In genomic region chr5:178230879-178231735, GRCh38 we compare ENCODE assay signal across 9 cellular contexts. TPM values are rescaled to one million over a fixed set of nuclear protein-coding genes. Genes with fewer than 3 reads are reported as not detected.
DNase-seq lines count a peak whose midpoint lies in the region; FAIRE-seq and TF ChIP-seq lines count a peak whose summit lies in the region.
"Had no signal": no experiment of that assay in that cellular context is flagged by ENCODE, and none has a peak within 500 bp of the region (broad histone marks: within the 10 kb centered on the region; RNA-seq: fewer than 3 reads in every experiment).

No MANE protein-coding gene starts in this region.

- peaks cover 0 to 27% of the 10 kb centered on the region in 2 donors for H3K36me3 ChIP-seq in adrenal gland (replicated peaks in 1 of 2)
- H3K36me3 ChIP-seq in keratinocyte (ENCODE audit: control insufficient read depth in 2 of 2, extremely low read depth in 1 of 2, insufficient read depth in 2 of 2, low read length in 2 of 2) = peaks cover 9 to 22% of the 10 kb centered on the region in 2 experiments

- H3K4me3 ChIP-seq in adrenal gland = peak overlapping the region in 3 of 4 donors; percentile 47 to 79 (median 64)
- peak overlapping the region; percentile 61 to 75 (median 62) for H3K4me3 ChIP-seq in keratinocyte (ENCODE audit: control insufficient read depth in 2 of 3, extremely low read depth in 1 of 3, insufficient read depth in 2 of 3, low read depth in 1 of 3, low read length in 3 of 3)

- H3K4me1 ChIP-seq in adrenal gland (replicated peaks in 1 of 2) (peaks cover 25 to 35% of the 10 kb centered on the region in 2 donors), keratinocyte (ENCODE audit: control insufficient read depth, extremely low read depth, insufficient read depth, low read length) (peaks cover 28% of the 10 kb centered on the region)

- TF ChIP-seq POLR2A in adrenal gland (IDR thresholded peaks at IDR 0.05) = peak in 1 of 2 donors; percentile 62

- 59 to 63% (median 61%) methylated on average over 10 to 14 of the region's 14 CpGs for WGBS in adrenal gland, 4 donors

- no peak overlapping the region for H2AFZ ChIP-seq in keratinocyte (ENCODE audit: control insufficient read depth, low read length)

- H3K27ac ChIP-seq in adrenal gland = peak overlapping the region in 4 of 5 donors; percentile 91 to 95 (median 93)
- H3K27ac ChIP-seq in keratinocyte (ENCODE audit: control insufficient read depth, insufficient read depth, low read length) = no peak overlapping the region

- peaks cover 4% of the 10 kb centered on the region for H4K20me1 ChIP-seq in keratinocyte (ENCODE audit: control insufficient read depth, extremely low read depth, insufficient read depth, low read length)

- no peaks in the 10 kb centered on the region for H3K9me1 ChIP-seq in keratinocyte (ENCODE audit: control insufficient read depth, extremely low read depth, insufficient read depth, low read length)

- peaks cover 29% of the 10 kb centered on the region for H3K79me2 ChIP-seq in keratinocyte (ENCODE audit: control insufficient read depth, insufficient read depth, low read length)

- no peak for FAIRE-seq in keratinocyte (lab: Jason Lieb, UNC)
- no peak for FAIRE-seq in urothelium cell line (lab: Jason Lieb, UNC)
- FAIRE-seq: A204.1 had no signal

- peak overlapping the region; percentile 86 for H3K4me2 ChIP-seq in keratinocyte (ENCODE audit: control insufficient read depth, extremely low read depth, insufficient read depth, low read depth, low read length)

- H3K9ac ChIP-seq in keratinocyte (ENCODE audit: control insufficient read depth, extremely low read depth, insufficient read depth, low read length) = peak overlapping the region; percentile 73

- DNase-seq in DMS 273 (lab: John Stamatoyannopoulos, UW; ENCODE audit: unreplicated experiment) (peak; percentile 38), DMS 273 treated with DMSO at 0.1 percent for 48 hours (lab: John Stamatoyannopoulos, UW) (no peak), adrenal gland (peak; percentile 68 to 91 (median 87)), keratinocyte (ENCODE audit: low read depth, low spot score) (no peak), stromal cell of bone marrow (ENCODE audit: low read depth) (peak; percentile 51), urothelium cell line (ENCODE audit: low spot score) (no peak), NCI-H1105 treated with DMSO at 0.1 percent for 48 hours (lab: John Stamatoyannopoulos, UW) (no peak)
- no peak for DNase-seq in activated CD4-positive, CD25-positive, alpha-beta regulatory T cell treated with anti-CD3 and anti-CD28 coated beads, Interleukin-2, amount 50 U/mL, for 72 hours

- H3K9me3 ChIP-seq in adrenal gland (replicated peaks in 1 of 3) (no peaks in the 10 kb centered on the region), keratinocyte (ENCODE audit: control insufficient read depth, low read depth, low read length) (no peaks in the 10 kb centered on the region)

- H3K27me3 ChIP-seq in adrenal gland (no peaks in the 10 kb centered on the region), keratinocyte (ENCODE audit: control insufficient read depth, extremely low read depth, insufficient read depth, low read length) (no peaks in the 10 kb centered on the region)

- intact Hi-C loops in adrenal gland (cut with DNase I) = no loop called here

- TF ChIP-seq CTCF in adrenal gland (IDR thresholded peaks at IDR 0.05) = no peak
- TF ChIP-seq CTCF in keratinocyte (optimal IDR thresholded peaks at IDR 0.05 in 1 of 3, IDR thresholded peaks at IDR 0.05 in 1 of 3, conservative IDR thresholded peaks at IDR 0.05 in 1 of 3; ENCODE audit: extremely low read depth in 1 of 3, insufficient read depth in 2 of 3, low read length in 3 of 3) = no peak

- dilution Hi-C loops in keratinocyte (cut with MboI; ENCODE audit: extremely low pct_ligation_motif_present, low sequenced_read_pairs) = no loop called here

RNA-seq across cellular contexts. Expression of gene PHYKPL, which starts 1.5 kb away (rescaled TPM):
- total RNA-seq in adrenal gland = 10 to 100 TPM; 15.0 to 93.2 (median 62.4) TPM
- polyA plus RNA-seq in adrenal gland (100 to 1,000 TPM in 1 of 3 donors, 10 to 100 TPM in 2; 21.2 to 125 (median 89.6) TPM), keratinocyte (27.6 to 53.5 TPM (median 38.8 TPM) in 3 replicates)
- polyA plus RNA-seq in keratinocyte (2011; ENCODE audit: low read depth) = 28.6 TPM
- 18.7 and 26.0 TPM in 2 replicates for polyA plus RNA-seq in keratinocyte (2011; cell fraction: cytosol; rRNA removed)
- 125 and 140 TPM in 2 replicates for polyA plus RNA-seq in keratinocyte (2011; cell fraction: nucleus; rRNA removed)
- 24.6 and 30.8 TPM in 2 replicates for polyA plus RNA-seq in keratinocyte (2012; ENCODE audit: low replicate concordance)
- polyA minus RNA-seq in keratinocyte = 51.8 to 71.0 TPM (median 56.9 TPM) in 3 replicates
- polyA minus RNA-seq in keratinocyte (2011; cell fraction: cytosol; rRNA and poly(A)+ RNA removed) = 24.0 TPM
- 46.8 and 59.5 TPM in 2 replicates for polyA minus RNA-seq in keratinocyte (2011; cell fraction: nucleus; rRNA and poly(A)+ RNA removed)

RNA-seq across cellular contexts. Expression of gene HNRNPAB, which starts 26.8 kb away (rescaled TPM):
- 100 to 1,000 TPM in 7 of 8 donors, 10 to 100 TPM in 1; 96.3 to 265 (median 117) TPM for total RNA-seq in adrenal gland
- polyA plus RNA-seq in adrenal gland (100 to 1,000 TPM; 112 to 195 (median 146) TPM), keratinocyte (102 to 161 TPM (median 146 TPM) in 3 replicates)
- polyA plus RNA-seq in keratinocyte (2011; ENCODE audit: low read depth) = 142 TPM
- 106 and 125 TPM in 2 replicates for polyA plus RNA-seq in keratinocyte (2011; cell fraction: cytosol; rRNA removed)
- polyA plus RNA-seq in keratinocyte (2011; cell fraction: nucleus; rRNA removed) = 105 and 124 TPM in 2 replicates
- polyA plus RNA-seq in keratinocyte (2012; ENCODE audit: low replicate concordance) = 98.8 and 167 TPM in 2 replicates
- polyA minus RNA-seq in keratinocyte = 37.9 to 59.2 TPM (median 53.2 TPM) in 3 replicates
- polyA minus RNA-seq in keratinocyte (2011; cell fraction: cytosol; rRNA and poly(A)+ RNA removed) = 85.0 TPM
- polyA minus RNA-seq in keratinocyte (2011; cell fraction: nucleus; rRNA and poly(A)+ RNA removed) = 24.6 and 33.4 TPM in 2 replicates

RNA-seq across cellular contexts. Expression of gene GMCL2, which starts 43.9 kb away (rescaled TPM):
- total RNA-seq in adrenal gland = not detected
- polyA plus RNA-seq in adrenal gland = not detected
- polyA plus RNA-seq in keratinocyte = not detected in 3 replicates
- polyA plus RNA-seq in keratinocyte (2011; ENCODE audit: low read depth) = not detected
- not detected in 2 replicates for polyA plus RNA-seq in keratinocyte (2011; cell fraction: cytosol; rRNA removed)
- not detected in 2 replicates for polyA plus RNA-seq in keratinocyte (2011; cell fraction: nucleus; rRNA removed)
- not detected in 2 replicates for polyA plus RNA-seq in keratinocyte (2012; ENCODE audit: low replicate concordance)
- not detected in 3 replicates for polyA minus RNA-seq in keratinocyte
- not detected for polyA minus RNA-seq in keratinocyte (2011; cell fraction: cytosol; rRNA and poly(A)+ RNA removed)
- polyA minus RNA-seq in keratinocyte (2011; cell fraction: nucleus; rRNA and poly(A)+ RNA removed) = not detected in 2 replicates

Comparison
In these comparisons a context has a peak if more than half of its experiments do, and no peak if none do; other contexts are left out.
1. DNase-seq: peak in DMS 273 (single experiment), adrenal gland (7 of 7) and stromal cell of bone marrow (single experiment); none in DMS 273 treated with DMSO at 0.1 percent for 48 hours (single experiment), keratinocyte (single experiment), urothelium cell line (single experiment), NCI-H1105 treated with DMSO at 0.1 percent for 48 hours (single experiment) and activated CD4-positive, CD25-positive, alpha-beta regulatory T cell treated with anti-CD3 and anti-CD28 coated beads, Interleukin-2, amount 50 U/mL, for 72 hours (single experiment).